ENCODE assay signal across 25 cellular contexts in genomic region chr19:16860996-16861395, GRCh38. TPM values are rescaled to one million over a fixed set of nuclear protein-coding genes. Genes with fewer than 3 reads are reported as not detected.
"Had no signal": no experiment of that assay in that cellular context is flagged by ENCODE, and none has a peak within 500 bp of the region (broad histone marks: within the 10 kb centered on the region; RNA-seq: fewer than 3 reads in every experiment).

No MANE protein-coding gene starts in this region.

- H3K4me1 ChIP-seq: body of pancreas, prostate gland, vagina had no signal

- ATAC-seq: activated T-cell treated with anti-CD3 and anti-CD28 coated beads, Interleukin-2, amount 50 U/mL, for 72 hours; body of pancreas; left lobe of liver; lower lobe of right lung; mucosa of descending colon had no signal

- H3K27ac Mint-ChIP-seq: activated naive CD4-positive, alpha-beta T cell treated with anti-CD3 and anti-CD28 coated beads for 36 hours; activated T-cell treated with anti-CD3 and anti-CD28 coated beads, Interleukin-2, amount 50 U/mL, for 72 hours; T-helper 1 cell treated with Interleukin-12 subunit alpha and Interleukin-12 subunit beta and Interleukin-4 antibody, amounts not matched to agents 30 μg/mL and 1 μg/mL, for 36 hours; type B pancreatic cell had no signal

- H3K9me3 Mint-ChIP-seq: activated naive CD4-positive, alpha-beta T cell treated with anti-CD3 and anti-CD28 coated beads for 36 hours; activated T-cell treated with anti-CD3 and anti-CD28 coated beads, Interleukin-2, amount 50 U/mL, for 72 hours; immature natural killer cell; T-helper 1 cell treated with Interleukin-12 subunit alpha and Interleukin-12 subunit beta and Interleukin-4 antibody, amounts not matched to agents 30 μg/mL and 1 μg/mL, for 36 hours; type B pancreatic cell had no signal

- DNase-seq: activated CD4-positive, alpha-beta T cell treated with anti-CD3 and anti-CD28 coated beads for 1 hour; activated effector memory CD4-positive, alpha-beta T cell treated with Interleukin-2 at 50 U/mL for 16 hours; activated naive CD4-positive, alpha-beta T cell treated with anti-CD3 and anti-CD28 coated beads for 36 hours; activated T-cell treated with anti-CD3 and anti-CD28 coated beads, Interleukin-2, amount 50 U/mL, for 72 hours; anterior cingulate cortex; body of pancreas; cortex of kidney; foreskin fibroblast; lower lobe of right lung; mesendoderm; mucosa of descending colon; stimulated activated CD4-positive, alpha-beta T cell treated with anti-CD3 and anti-CD28 coated beads, Interleukin-2, amount 100 ng/mL, for 48 hours; stimulated activated CD8-positive, alpha-beta memory T cell treated with anti-CD3 and anti-CD28 coated beads, Interleukin-4, amount 100 ng/mL, for 48 hours; stimulated activated naive CD4-positive, alpha-beta T cell; WERI-Rb-1 had no signal

- H3K4me3 Mint-ChIP-seq: activated naive CD4-positive, alpha-beta T cell treated with anti-CD3 and anti-CD28 coated beads for 36 hours; activated T-cell treated with anti-CD3 and anti-CD28 coated beads, Interleukin-2, amount 50 U/mL, for 72 hours; T-helper 1 cell treated with Interleukin-12 subunit alpha and Interleukin-12 subunit beta and Interleukin-4 antibody, amounts not matched to agents 30 μg/mL and 1 μg/mL, for 36 hours; type B pancreatic cell had no signal

- H3K27ac ChIP-seq: body of pancreas, cardiac muscle cell, lower lobe of right lung, prostate gland, thoracic aorta, vagina, WERI-Rb-1 had no signal

- H3K4me3 ChIP-seq: body of pancreas, cardiac muscle cell, lower lobe of right lung, mucosa of descending colon, prostate gland, thoracic aorta, vagina had no signal

- H3K27me3 ChIP-seq: body of pancreas, cardiac muscle cell, vagina had no signal

- H3K27me3 Mint-ChIP-seq: type B pancreatic cell had no signal

- H3K9me3 ChIP-seq: body of pancreas, lower lobe of right lung, mucosa of descending colon, prostate gland, thoracic aorta, vagina had no signal

RNA-seq across cellular contexts. Expression of gene F2RL3, which starts 27.8 kb away (rescaled TPM):
- total RNA-seq: activated naive CD4-positive, alpha-beta T cell treated with anti-CD3 and anti-CD28 coated beads for 36 hours; activated T-cell treated with anti-CD3 and anti-CD28 coated beads, Interleukin-2, amount 50 U/mL, for 72 hours; epithelial cell of proximal tubule had no signal
- polyA plus RNA-seq: neural cell had no signal
